ENCODE assay signal across 12 cellular contexts in the genomic region with DNA sequence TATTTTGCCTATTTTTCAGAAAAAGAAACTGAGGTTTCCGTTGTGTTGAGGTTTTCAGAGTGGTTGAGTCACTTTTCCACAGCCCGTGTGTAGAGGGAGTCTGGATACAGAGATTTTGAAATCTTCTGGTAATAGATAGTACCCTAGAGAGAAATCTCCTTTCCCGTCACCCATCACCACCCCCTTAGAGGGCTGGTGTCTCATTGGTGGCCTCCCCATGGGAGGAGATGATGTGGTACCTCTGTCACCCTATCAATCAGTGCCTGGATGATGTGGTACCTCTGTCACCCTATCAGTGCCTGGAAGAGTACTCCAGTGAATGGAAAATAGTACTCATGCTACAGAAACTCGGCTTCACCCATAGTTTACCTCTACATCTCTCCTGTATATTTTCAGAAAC. TPM values are rescaled to one million over a fixed set of nuclear protein-coding genes. Genes with fewer than 3 reads are reported as not detected.
DNase-seq lines count a peak whose midpoint lies in the region; ATAC-seq and TF ChIP-seq lines count a peak whose summit lies in the region.
"Had no signal": no experiment of that assay in that cellular context is flagged by ENCODE, and none has a peak within 500 bp of the region (broad histone marks: within the 10 kb centered on the region; RNA-seq: fewer than 3 reads in every experiment).

No MANE protein-coding gene starts in this region.

- peaks cover 10% of the 10 kb centered on the region for H3K4me1 Mint-ChIP-seq in activated naive CD4-positive, alpha-beta T cell treated with anti-CD3 and anti-CD28 coated beads for 36 hours (ENCODE audit: low read depth)
- peaks cover 44% of the 10 kb centered on the region for H3K4me1 Mint-ChIP-seq in brain
- H3K4me1 Mint-ChIP-seq: activated CD4-positive, alpha-beta T cell treated with anti-CD3 and anti-CD28 coated beads, Interleukin-2, amount 10 ng/mL, durations not matched to agents 7 days and 5 days had no signal

- no peaks in the 10 kb centered on the region for H3K27me3 ChIP-seq in thoracic aorta (replicated peaks; ENCODE audit: insufficient read depth)

- no peaks in the 10 kb centered on the region for H3K36me3 Mint-ChIP-seq in activated naive CD4-positive, alpha-beta T cell treated with anti-CD3 and anti-CD28 coated beads for 36 hours (ENCODE audit: low read depth)
- no peaks in the 10 kb centered on the region for H3K36me3 Mint-ChIP-seq in brain

- H3K4me3 ChIP-seq in mesodermal cell (ENCODE audit: extremely low read depth, insufficient read depth, low read length, poor library complexity, severe bottlenecking) (no peak overlapping the region), thoracic aorta (no peak overlapping the region)

- peaks cover 2% of the 10 kb centered on the region for H3K9me3 Mint-ChIP-seq in activated naive CD4-positive, alpha-beta T cell treated with anti-CD3 and anti-CD28 coated beads for 36 hours
- peaks cover 3 to 24% (median 16%) of the 10 kb centered on the region in 5 experiments for H3K9me3 Mint-ChIP-seq in brain
- H3K9me3 Mint-ChIP-seq: activated CD4-positive, alpha-beta T cell treated with anti-CD3 and anti-CD28 coated beads, Interleukin-2, amount 10 ng/mL, durations not matched to agents 7 days and 5 days had no signal

- H3K27ac Mint-ChIP-seq in activated naive CD4-positive, alpha-beta T cell treated with anti-CD3 and anti-CD28 coated beads for 36 hours: peak overlapping the region; percentile 59
- H3K27ac Mint-ChIP-seq in brain: peak overlapping the region; percentile 74 to 97 (median 93)
- H3K27ac Mint-ChIP-seq: activated CD4-positive, alpha-beta T cell treated with anti-CD3 and anti-CD28 coated beads, Interleukin-2, amount 10 ng/mL, durations not matched to agents 7 days and 5 days had no signal

- H3K27ac ChIP-seq in mesodermal cell (ENCODE audit: low read depth, low read length, severe bottlenecking) (peak overlapping the region; percentile 72), thoracic aorta (peak overlapping the region; percentile 39 to 62)

- H3K9me3 ChIP-seq in mesodermal cell (ENCODE audit: control insufficient read depth, low read length) (no peaks in the 10 kb centered on the region), thoracic aorta (no peaks in the 10 kb centered on the region)

- H3K36me3 ChIP-seq in mesodermal cell (ENCODE audit: control insufficient read depth, insufficient read depth, low read length): no peaks in the 10 kb centered on the region
- H3K36me3 ChIP-seq in thoracic aorta: no peaks in the 10 kb centered on the region

- intact Hi-C loops in activated naive CD4-positive, alpha-beta T cell treated with anti-CD3 and anti-CD28 coated beads for 36 hours (cut with micrococcal nuclease): loop anchor here (2.0 kb wide), 1 partner anchor 39 kb away; no protein-coding TSS in a partner anchor

- ATAC-seq in thoracic aorta (ENCODE audit: insufficient number of reproducible peaks, low FRiP score, low read depth): no peak
- no peak for ATAC-seq in HG03354 (IDR thresholded peaks at IDR 0.05; ENCODE audit: poor library complexity, severe bottlenecking, unreplicated experiment)

- no peak overlapping the region for H3K4me3 Mint-ChIP-seq in activated naive CD4-positive, alpha-beta T cell treated with anti-CD3 and anti-CD28 coated beads for 36 hours
- H3K4me3 Mint-ChIP-seq in brain: peak overlapping the region in 2 of 5 experiments; percentile 41 to 76
- H3K4me3 Mint-ChIP-seq: activated CD4-positive, alpha-beta T cell treated with anti-CD3 and anti-CD28 coated beads, Interleukin-2, amount 10 ng/mL, durations not matched to agents 7 days and 5 days had no signal

- CTCF ChIA-PET in activated naive CD4-positive, alpha-beta T cell treated with anti-CD3 and anti-CD28 coated beads for 36 hours (lab: Charles Lee): no interaction called here

- TF ChIP-seq CTCF in brain (conservative IDR thresholded peaks at IDR 0.05) (no peak), thoracic aorta (IDR thresholded peaks at IDR 0.05) (no peak)

- H3K27me3 Mint-ChIP-seq in activated naive CD4-positive, alpha-beta T cell treated with anti-CD3 and anti-CD28 coated beads for 36 hours (ENCODE audit: low read depth): peaks cover 5% of the 10 kb centered on the region
- H3K27me3 Mint-ChIP-seq in brain: peaks cover 18% of the 10 kb centered on the region

- 100% methylated on average over 1 of the region's 4 CpGs; no CpG with 5 or more reads in 1 of the 2 experiments for WGBS in mesodermal cell (ENCODE audit: insufficient coverage in 2 of 2), 2 experiments

- DNase-seq in activated naive CD4-positive, alpha-beta T cell treated with anti-CD3 and anti-CD28 coated beads for 36 hours: peak; percentile 24
- no peak for DNase-seq in activated naive CD4-positive, alpha-beta T cell treated with Interleukin-2 at 50 U/mL for 16 hours
- no peak for DNase-seq in thoracic aorta (ENCODE audit: low spot score)
- no peak for DNase-seq in HT-29 (ENCODE audit: low spot score)
- no peak for DNase-seq in NCI-H345 (lab: John Stamatoyannopoulos, UW)
- DNase-seq: activated CD4-positive, alpha-beta T cell treated with anti-CD3 and anti-CD28 coated beads, Interleukin-2, amount 10 ng/mL, durations not matched to agents 7 days and 5 days; NCI-H146; retina had no signal

- H3K4me1 ChIP-seq in mesodermal cell (ENCODE audit: control insufficient read depth, insufficient read depth, low read length, poor library complexity, severe bottlenecking) (peaks cover 33% of the 10 kb centered on the region), thoracic aorta (ENCODE audit: control insufficient read depth in 1 of 2, low read depth in 2 of 2) (peaks cover 9 to 20% of the 10 kb centered on the region in 2 donors)

RNA-seq across cellular contexts. Expression of gene SERP2, which starts 42.2 kb away (rescaled TPM):
- total RNA-seq in activated naive CD4-positive, alpha-beta T cell treated with anti-CD3 and anti-CD28 coated beads for 36 hours: under 1 TPM; 0.38 to 0.64 TPM
- polyA plus RNA-seq in brain (ENCODE audit: insufficient read depth, low read depth, low replicate concordance): 33.1 TPM
- polyA plus RNA-seq in mesodermal cell (2013, experiment 1 of 2): 2.5 TPM
- polyA plus RNA-seq in mesodermal cell (2013, experiment 2 of 2): 3.1 TPM
- 1 to 10 TPM; 3.8 to 3.9 TPM for total RNA-seq in thoracic aorta
- 5.4 and 7.7 TPM in 2 replicates for total RNA-seq in HT-29 (2014; rRNA removed; shearing (Covaris generic))
- total RNA-seq: activated CD4-positive, alpha-beta T cell treated with anti-CD3 and anti-CD28 coated beads, Interleukin-2, amount 10 ng/mL, durations not matched to agents 7 days and 5 days; H4 had no signal
